In the genomic region with DNA sequence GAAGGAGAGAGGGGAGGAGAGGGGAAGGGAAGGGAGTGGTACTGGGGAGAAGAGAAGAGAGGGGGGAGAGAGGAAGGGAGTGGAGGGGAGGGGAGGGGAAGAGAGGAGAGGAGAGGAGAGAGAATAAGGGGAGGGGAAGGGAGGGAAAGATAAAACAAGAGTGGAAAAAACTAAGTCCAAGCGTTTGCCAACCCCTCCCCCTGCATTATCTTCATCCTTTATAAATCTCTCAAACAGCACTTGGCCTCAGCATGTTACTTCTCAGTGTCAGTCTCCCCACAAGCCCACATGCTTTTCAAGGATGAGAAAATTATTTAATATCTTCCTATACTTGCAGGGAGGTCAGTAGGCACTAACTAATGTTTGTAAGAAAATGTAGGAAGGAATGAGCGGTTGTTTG, we compare ENCODE assay signal across 30 cellular contexts.
DNase-seq lines count a peak whose midpoint lies in the region; ATAC-seq, FAIRE-seq and TF ChIP-seq lines count a peak whose summit lies in the region.
"Had no signal": no experiment of that assay in that cellular context is flagged by ENCODE, and none has a peak within 500 bp of the region (broad histone marks: within the 10 kb centered on the region; RNA-seq: fewer than 3 reads in every experiment).

No MANE protein-coding gene starts in this region.

- POLR2A ChIA-PET in HepG2 (lab: Yijun Ruan, JAX): no interaction called here

- H3K4me2 ChIP-seq in HepG2 (ENCODE audit: low read depth, low read length) (no peak overlapping the region), osteoblast (ENCODE audit: insufficient read depth, low read length) (no peak overlapping the region)
- H3K4me2 ChIP-seq: A549; BLaER1; BLaER1 treated with 17β-estradiol and CSF1 and Interleukin-3, amounts not matched to agents 10 nM and 100 nM had no signal

- no peak for ATAC-seq in HepG2
- no peak for ATAC-seq in right lobe of liver
- ATAC-seq: A549; CD8-positive, alpha-beta T cell had no signal

- no peak overlapping the region for H3K9ac ChIP-seq in HepG2 (ENCODE audit: insufficient read depth, low read depth, low read length)
- H3K9ac ChIP-seq: BLaER1; BLaER1 treated with 17β-estradiol and CSF1 and Interleukin-3, amounts not matched to agents 10 nM and 100 nM had no signal

- H3K27ac ChIP-seq in HepG2 (ENCODE audit: extremely low read length, insufficient read depth, low read length) (no peak overlapping the region), right lobe of liver (no peak overlapping the region), osteoblast (ENCODE audit: low read depth, low read length) (no peak overlapping the region)
- H3K27ac ChIP-seq: 22Rv1; A549; BLaER1; BLaER1 treated with 17β-estradiol and CSF1 and Interleukin-3, amounts not matched to agents 10 nM and 100 nM; C4-2B had no signal

- H3K9me3 ChIP-seq in HepG2 (ENCODE audit: low read length): no peaks in the 10 kb centered on the region
- no peaks in the 10 kb centered on the region for H3K9me3 ChIP-seq in right lobe of liver
- no peaks in the 10 kb centered on the region for H3K9me3 ChIP-seq in osteoblast (ENCODE audit: low read depth, low read length)
- H3K9me3 ChIP-seq: A549; BE2C; BLaER1; BLaER1 treated with 17β-estradiol and CSF1 and Interleukin-3, amounts not matched to agents 10 nM and 100 nM; Caco-2 had no signal

- BruUV-seq in HepG2 (replicated peaks; lab: Mats Ljungman, UMichigan): no TSS peak

- CTCF ChIA-PET in HepG2 (lab: Yijun Ruan, JAX; ENCODE audit: low intra/inter-chr PET ratio, low total read pairs): no interaction called here

- H4K20me1 ChIP-seq in HepG2 (ENCODE audit: insufficient read depth, low read length): no peaks in the 10 kb centered on the region
- H4K20me1 ChIP-seq in osteoblast (ENCODE audit: insufficient read depth, low read length): no peaks in the 10 kb centered on the region
- H4K20me1 ChIP-seq: BLaER1; BLaER1 treated with 17β-estradiol and CSF1 and Interleukin-3, amounts not matched to agents 10 nM and 100 nM had no signal

- H3K79me2 ChIP-seq in HepG2 (ENCODE audit: insufficient read depth, low read length) (no peaks in the 10 kb centered on the region), osteoblast (ENCODE audit: insufficient read depth, low read length) (no peaks in the 10 kb centered on the region)

- no peak for FAIRE-seq in HepG2 (lab: Jason Lieb, UNC)
- FAIRE-seq: A204.1, A549 had no signal

- no peaks in the 10 kb centered on the region for H3K4me1 ChIP-seq in HepG2 (ENCODE audit: insufficient read depth, low read length)
- no peaks in the 10 kb centered on the region for H3K4me1 ChIP-seq in right lobe of liver
- H3K4me1 ChIP-seq in osteoblast (ENCODE audit: insufficient read depth, low read length): no peaks in the 10 kb centered on the region
- H3K4me1 ChIP-seq: A549, BE2C, Caco-2 had no signal

- intact Hi-C loops in HepG2 (cut with micrococcal nuclease; ENCODE audit: unreplicated experiment) (no loop called here), right lobe of liver (cut with DNase I) (no loop called here)

- H3K4me3 ChIP-seq in HepG2 (replicated peaks in 1 of 3; ENCODE audit: insufficient read depth in 1 of 3, low read depth in 2 of 3, low read length in 3 of 3) (no peak overlapping the region), right lobe of liver (no peak overlapping the region), osteoblast (ENCODE audit: insufficient read depth, low read length) (no peak overlapping the region)
- H3K4me3 ChIP-seq: A549; BLaER1; BLaER1 treated with 17β-estradiol and CSF1 and Interleukin-3, amounts not matched to agents 10 nM and 100 nM had no signal

- no peak for TF ChIP-seq CTCF in HepG2 (CRISPR knock-in tag; IDR thresholded peaks at IDR 0.05)
- no peak for TF ChIP-seq CTCF in right lobe of liver (IDR thresholded peaks at IDR 0.05)
- no peak for TF ChIP-seq CTCF in osteoblast (IDR thresholded peaks at IDR 0.05; ENCODE audit: extremely low read depth, low read depth, low read length)
- no peak for TF ChIP-seq CTCF in GM10266 (IDR thresholded peaks at IDR 0.05; ENCODE audit: control insufficient read depth, insufficient read depth, low read depth, missing control alignments)

- H2AFZ ChIP-seq in HepG2 (ENCODE audit: low read length): no peak overlapping the region
- H2AFZ ChIP-seq in osteoblast (ENCODE audit: low read length): no peak overlapping the region

- TF ChIP-seq RAD21 in HepG2 (CRISPR knock-in tag; IDR thresholded peaks at IDR 0.05): no peak

- 10% methylated on average over 2 of the region's 2 CpGs for WGBS in HepG2 (ENCODE audit: low lambda C conversion rate)
- 48% methylated on average over 2 of the region's 2 CpGs for WGBS in right lobe of liver (ENCODE audit: insufficient coverage, low coverage, low lambda C conversion rate, missing lambda C conversion rate)

- H3K36me3 ChIP-seq in HepG2 (replicated peaks in 1 of 2; ENCODE audit: control insufficient read depth in 1 of 2, insufficient read depth in 2 of 2, low read length in 2 of 2) (no peaks in the 10 kb centered on the region), right lobe of liver (no peaks in the 10 kb centered on the region), osteoblast (ENCODE audit: insufficient read depth, low read length) (no peaks in the 10 kb centered on the region)
- H3K36me3 ChIP-seq: BE2C; BLaER1; BLaER1 treated with 17β-estradiol and CSF1 and Interleukin-3, amounts not matched to agents 10 nM and 100 nM had no signal

- in situ Hi-C loops in HepG2 (cut with HindIII; ENCODE audit: extremely low pct_ligation_motif_present, low pct_unique_long_range_greater_than_20kb): no loop called here

- no peaks in the 10 kb centered on the region for H3K27me3 ChIP-seq in HepG2 (ENCODE audit: control insufficient read depth in 1 of 2, insufficient read depth in 2 of 2, low read length in 2 of 2)
- no peaks in the 10 kb centered on the region for H3K27me3 ChIP-seq in right lobe of liver
- no peaks in the 10 kb centered on the region for H3K27me3 ChIP-seq in osteoblast (ENCODE audit: insufficient read depth, low read length)
- H3K27me3 ChIP-seq: BLaER1; BLaER1 treated with 17β-estradiol and CSF1 and Interleukin-3, amounts not matched to agents 10 nM and 100 nM had no signal

- TF ChIP-seq EP300 in HepG2 (IDR thresholded peaks at IDR 0.05; ENCODE audit: low read depth in 2 of 2, low read length in 2 of 2): no peak
- TF ChIP-seq EP300 in HepG2 (CRISPR knock-in tag; IDR thresholded peaks at IDR 0.05; ENCODE audit: borderline replicate concordance): no peak

- TF ChIP-seq POLR2A in HepG2 (IDR thresholded peaks at IDR 0.05; ENCODE audit: insufficient read depth in 1 of 2, low read depth in 2 of 2, low read length in 2 of 2) (no peak), right lobe of liver (IDR thresholded peaks at IDR 0.05) (no peak)

- no peak for DNase-seq in HepG2 (ENCODE audit: low spot score)
- no peak for DNase-seq in right lobe of liver
- peak; percentile 64 for DNase-seq in osteoblast (ENCODE audit: insufficient read length, low spot score, missing footprints)
- DNase-seq in GM10266 (ENCODE audit: extremely low spot score): no peak
- DNase-seq: 8988T; ACHN; AML-193; BE2C; C1 segment of cervical spinal cord; Caco-2; Calu3; CD4-positive, alpha-beta memory T cell; CD4-positive, alpha-beta T cell; CD4-positive, CD25-positive, alpha-beta regulatory T cell; CD8-positive, alpha-beta memory T cell; CD8-positive, alpha-beta T cell; COR-L47; DMS 273 treated with DMSO at 0.1 percent for 48 hours; DMS153; DMS53; DMS79; DMS79 treated with DMSO at 0.1 percent for 48 hours; DND-41; EL had no signal

TF ChIP-seq in HepG2, 621 proteins besides CTCF, POLR2A, EP300 and RAD21:
- TF ChIP-seq HNRNPK (IDR thresholded peaks at IDR 0.05; ENCODE audit: low read depth, low read length, poor library complexity, severe bottlenecking): peak; percentile 65
- TF ChIP-seq, protein P1, sequence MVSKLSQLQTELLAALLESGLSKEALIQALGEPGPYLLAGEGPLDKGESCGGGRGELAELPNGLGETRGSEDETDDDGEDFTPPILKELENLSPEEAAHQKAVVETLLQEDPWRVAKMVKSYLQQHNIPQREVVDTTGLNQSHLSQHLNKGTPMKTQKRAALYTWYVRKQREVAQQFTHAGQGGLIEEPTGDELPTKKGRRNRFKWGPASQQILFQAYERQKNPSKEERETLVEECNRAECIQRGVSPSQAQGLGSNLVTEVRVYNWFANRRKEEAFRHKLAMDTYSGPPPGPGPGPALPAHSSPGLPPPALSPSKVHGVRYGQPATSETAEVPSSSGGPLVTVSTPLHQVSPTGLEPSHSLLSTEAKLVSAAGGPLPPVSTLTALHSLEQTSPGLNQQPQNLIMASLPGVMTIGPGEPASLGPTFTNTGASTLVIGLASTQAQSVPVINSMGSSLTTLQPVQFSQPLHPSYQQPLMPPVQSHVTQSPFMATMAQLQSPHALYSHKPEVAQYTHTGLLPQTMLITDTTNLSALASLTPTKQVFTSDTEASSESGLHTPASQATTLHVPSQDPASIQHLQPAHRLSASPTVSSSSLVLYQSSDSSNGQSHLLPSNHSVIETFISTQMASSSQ (IDR thresholded peaks at IDR 0.05; ENCODE audit: low read depth): no peak
- TF ChIP-seq, protein P1 (CRISPR knock-in tag; IDR thresholded peaks at IDR 0.05; ENCODE audit: borderline replicate concordance): no peak
